32 cellular contexts compared by ENCODE assay signal in genomic region chr10:132784582-132785432, GRCh38. TPM values are rescaled to one million over a fixed set of nuclear protein-coding genes. Genes with fewer than 3 reads are reported as not detected.
A peak's percentile ranks its signal among the peaks of the same experiment; 100 is the strongest.
DNase-seq lines count a peak whose midpoint lies in the region; ATAC-seq, FAIRE-seq and TF ChIP-seq lines count a peak whose summit lies in the region.
"Had no signal": no experiment of that assay in that cellular context is flagged by ENCODE, and none has a peak within 500 bp of the region (broad histone marks: within the 10 kb centered on the region; RNA-seq: fewer than 3 reads in every experiment).

No MANE protein-coding gene starts in this region.

- peak; percentile 15 for DNase-seq in activated naive CD8-positive, alpha-beta T cell treated with anti-CD3 and anti-CD28 coated beads, Interleukin-2, amount 50 U/mL, for 24 hours
- DNase-seq in activated naive CD8-positive, alpha-beta T cell treated with anti-CD3 and anti-CD28 coated beads for 36 hours = no peak
- DNase-seq in endodermal cell = peak; percentile 80
- no peak for DNase-seq in kidney
- no peak for DNase-seq in lower lobe of right lung
- no peak for DNase-seq in cerebellum (ENCODE audit: low spot score)
- DNase-seq: activated CD8-positive, alpha-beta T cell treated with anti-CD3 and anti-CD28 coated beads for 36 hours; activated naive CD4-positive, alpha-beta T cell treated with anti-CD3 and anti-CD28 coated beads for 36 hours; activated T-cell treated with anti-CD3 and anti-CD28 coated beads, Interleukin-2, amount 50 U/mL, for 4 hours; C1 segment of cervical spinal cord; colonic mucosa; heart right ventricle; natural killer cell; NCI-H1105 treated with DMSO at 0.1 percent for 48 hours; NCI-H2081; NCI-H446 treated with DMSO at 0.1 percent for 48 hours; posterior cingulate gyrus; stimulated activated naive CD4-positive, alpha-beta T cell; WERI-Rb-1 had no signal

- no peak for ATAC-seq in activated naive CD8-positive, alpha-beta T cell treated with anti-CD3 and anti-CD28 coated beads, Interleukin-2, amount 50 U/mL, for 24 hours
- no peak for ATAC-seq in HG02588 (IDR thresholded peaks at IDR 0.05; ENCODE audit: unreplicated experiment)
- no peak for ATAC-seq in lower lobe of right lung
- ATAC-seq: activated CD8-positive, alpha-beta T cell treated with anti-CD3 and anti-CD28 coated beads for 36 hours; activated T-cell treated with anti-CD3 and anti-CD28 coated beads, Interleukin-2, amount 50 U/mL, for 4 hours; heart right ventricle; natural killer cell had no signal

- H3K27ac Mint-ChIP-seq in activated naive CD8-positive, alpha-beta T cell treated with anti-CD3 and anti-CD28 coated beads, Interleukin-2, amount 50 U/mL, for 24 hours = no peak overlapping the region
- H3K27ac Mint-ChIP-seq in activated naive CD8-positive, alpha-beta T cell treated with anti-CD3 and anti-CD28 coated beads for 36 hours = no peak overlapping the region
- H3K27ac Mint-ChIP-seq in endodermal cell = no peak overlapping the region
- H3K27ac Mint-ChIP-seq: activated CD8-positive, alpha-beta T cell treated with anti-CD3 and anti-CD28 coated beads for 36 hours; activated naive CD4-positive, alpha-beta T cell treated with anti-CD3 and anti-CD28 coated beads for 36 hours; memory B cell; natural killer cell; T-helper 2 cell treated with Interferon-gamma antibody and Interleukin-4, amounts not matched to agents 5 μg/mL and 100 μg/mL, for 36 hours had no signal

- intact Hi-C loops in kidney (cut with DNase I) = no loop called here
- intact Hi-C loops in lower lobe of right lung (cut with DNase I) = no loop called here

- H3K36me3 Mint-ChIP-seq in activated naive CD8-positive, alpha-beta T cell treated with anti-CD3 and anti-CD28 coated beads, Interleukin-2, amount 50 U/mL, for 24 hours (ENCODE audit: low read depth) = peaks cover 20% of the 10 kb centered on the region
- peaks cover 21% of the 10 kb centered on the region for H3K36me3 Mint-ChIP-seq in activated naive CD8-positive, alpha-beta T cell treated with anti-CD3 and anti-CD28 coated beads for 36 hours
- H3K36me3 Mint-ChIP-seq in endodermal cell (ENCODE audit: low read depth) = peaks cover 18% of the 10 kb centered on the region
- H3K36me3 Mint-ChIP-seq: natural killer cell had no signal

- peaks cover 22% of the 10 kb centered on the region for H3K27me3 Mint-ChIP-seq in activated naive CD8-positive, alpha-beta T cell treated with anti-CD3 and anti-CD28 coated beads, Interleukin-2, amount 50 U/mL, for 24 hours
- H3K27me3 Mint-ChIP-seq in activated naive CD8-positive, alpha-beta T cell treated with anti-CD3 and anti-CD28 coated beads for 36 hours = peaks cover 33% of the 10 kb centered on the region
- H3K27me3 Mint-ChIP-seq in endodermal cell (ENCODE audit: insufficient read depth) = peaks cover 69% of the 10 kb centered on the region

- FAIRE-seq in kidney (lab: Jason Lieb, UNC) = no peak
- FAIRE-seq: D721Med, GM18507, islet of Langerhans had no signal

- H3K4me1 Mint-ChIP-seq in activated naive CD8-positive, alpha-beta T cell treated with anti-CD3 and anti-CD28 coated beads, Interleukin-2, amount 50 U/mL, for 24 hours = no peaks in the 10 kb centered on the region
- H3K4me1 Mint-ChIP-seq in activated naive CD8-positive, alpha-beta T cell treated with anti-CD3 and anti-CD28 coated beads for 36 hours = no peaks in the 10 kb centered on the region
- H3K4me1 Mint-ChIP-seq in endodermal cell = no peaks in the 10 kb centered on the region
- H3K4me1 Mint-ChIP-seq: memory B cell, natural killer cell had no signal

- WGBS in endodermal cell (ENCODE audit: insufficient coverage in 1 of 2, insufficient read length in 1 of 2), 2 experiments = 6 to 7% methylated on average over 69 to 113 of the region's 113 CpGs

- no peak overlapping the region for H3K27ac ChIP-seq in endodermal cell (ENCODE audit: low read depth, low read length)
- no peak overlapping the region for H3K27ac ChIP-seq in kidney (ENCODE audit: low read depth in 2 of 2, low read length in 2 of 2)
- H3K27ac ChIP-seq in lower lobe of right lung = no peak overlapping the region
- H3K27ac ChIP-seq: colonic mucosa, heart right ventricle, WERI-Rb-1 had no signal

- H3K27me3 ChIP-seq in endodermal cell (ENCODE audit: control insufficient read depth, insufficient read depth, low read length, poor library complexity, severe bottlenecking) = peaks cover 81% of the 10 kb centered on the region
- peaks cover 41% of the 10 kb centered on the region for H3K27me3 ChIP-seq in neuron (ENCODE audit: insufficient read depth, low read length)
- peaks cover 60% of the 10 kb centered on the region for H3K27me3 ChIP-seq in lower lobe of right lung (ENCODE audit: low read depth)

- H3K4me3 ChIP-seq in endodermal cell (ENCODE audit: low read length) (no peak overlapping the region), neuron (ENCODE audit: low read length) (peak overlapping the region; percentile 47), kidney (ENCODE audit: low read length in 2 of 2) (no peak overlapping the region), lower lobe of right lung (no peak overlapping the region)
- H3K4me3 ChIP-seq: colonic mucosa had no signal

- H2AFZ ChIP-seq in neuron (ENCODE audit: low read depth, low read length) = no peak overlapping the region

- H3K9me3 ChIP-seq in endodermal cell (ENCODE audit: control insufficient read depth, low read length) (no peaks in the 10 kb centered on the region), neuron (ENCODE audit: low read length) (peaks cover 17% of the 10 kb centered on the region), kidney (ENCODE audit: control insufficient read depth in 1 of 2, low read length in 2 of 2) (no peaks in the 10 kb centered on the region), lower lobe of right lung (no peaks in the 10 kb centered on the region)
- H3K9me3 ChIP-seq: colonic mucosa, heart right ventricle, SK-N-SH had no signal

- H3K36me3 ChIP-seq in endodermal cell (ENCODE audit: control insufficient read depth, insufficient read depth, low read length) = no peaks in the 10 kb centered on the region
- peaks cover 15% of the 10 kb centered on the region for H3K36me3 ChIP-seq in neuron (ENCODE audit: insufficient read depth, low read length)
- peaks cover 4 to 8% of the 10 kb centered on the region in 2 donors for H3K36me3 ChIP-seq in kidney (ENCODE audit: control insufficient read depth in 1 of 2, insufficient read depth in 2 of 2, low read length in 2 of 2)
- H3K36me3 ChIP-seq in lower lobe of right lung = peaks cover 24% of the 10 kb centered on the region
- H3K36me3 ChIP-seq: colonic mucosa, WERI-Rb-1 had no signal

- H3K4me3 Mint-ChIP-seq in activated naive CD8-positive, alpha-beta T cell treated with anti-CD3 and anti-CD28 coated beads, Interleukin-2, amount 50 U/mL, for 24 hours = no peak overlapping the region
- H3K4me3 Mint-ChIP-seq in activated naive CD8-positive, alpha-beta T cell treated with anti-CD3 and anti-CD28 coated beads for 36 hours = no peak overlapping the region
- H3K4me3 Mint-ChIP-seq in endodermal cell = no peak overlapping the region
- H3K4me3 Mint-ChIP-seq: activated CD8-positive, alpha-beta T cell treated with anti-CD3 and anti-CD28 coated beads for 36 hours; activated naive CD4-positive, alpha-beta T cell treated with anti-CD3 and anti-CD28 coated beads for 36 hours; activated T-cell treated with anti-CD3 and anti-CD28 coated beads, Interleukin-2, amount 50 U/mL, for 4 hours; memory B cell; natural killer cell; T-helper 2 cell treated with Interferon-gamma antibody and Interleukin-4, amounts not matched to agents 5 μg/mL and 100 μg/mL, for 36 hours had no signal

- TF ChIP-seq CTCF in endodermal cell (conservative IDR thresholded peaks at IDR 0.05) = no peak
- TF ChIP-seq CTCF in kidney (IDR thresholded peaks at IDR 0.05; ENCODE audit: borderline replicate concordance, extremely low read depth, insufficient read depth) = no peak
- TF ChIP-seq CTCF in lower lobe of right lung (IDR thresholded peaks at IDR 0.05) = no peak

- H3K4me1 ChIP-seq in endodermal cell (ENCODE audit: control insufficient read depth, insufficient read depth, low read length) = no peaks in the 10 kb centered on the region
- peaks cover 21% of the 10 kb centered on the region for H3K4me1 ChIP-seq in neuron (ENCODE audit: insufficient read depth, low read length)
- peaks cover 0 to 2% of the 10 kb centered on the region in 2 donors for H3K4me1 ChIP-seq in kidney (ENCODE audit: control insufficient read depth in 1 of 2, insufficient read depth in 1 of 2, low read depth in 1 of 2, low read length in 2 of 2)
- peaks cover 15% of the 10 kb centered on the region for H3K4me1 ChIP-seq in lower lobe of right lung

- H3K9me3 Mint-ChIP-seq in activated naive CD8-positive, alpha-beta T cell treated with anti-CD3 and anti-CD28 coated beads, Interleukin-2, amount 50 U/mL, for 24 hours = no peaks in the 10 kb centered on the region
- H3K9me3 Mint-ChIP-seq in activated naive CD8-positive, alpha-beta T cell treated with anti-CD3 and anti-CD28 coated beads for 36 hours = no peaks in the 10 kb centered on the region
- H3K9me3 Mint-ChIP-seq in endodermal cell = peaks cover 2% of the 10 kb centered on the region
- H3K9me3 Mint-ChIP-seq: activated CD8-positive, alpha-beta T cell treated with anti-CD3 and anti-CD28 coated beads for 36 hours; activated naive CD4-positive, alpha-beta T cell treated with anti-CD3 and anti-CD28 coated beads for 36 hours; activated T-cell treated with anti-CD3 and anti-CD28 coated beads, Interleukin-2, amount 50 U/mL, for 4 hours; memory B cell; natural killer cell; T-helper 2 cell treated with Interferon-gamma antibody and Interleukin-4, amounts not matched to agents 5 μg/mL and 100 μg/mL, for 36 hours had no signal

- H3K9ac ChIP-seq in endodermal cell (ENCODE audit: extremely low read depth, low read length, poor library complexity, severe bottlenecking) = no peak overlapping the region
- H3K9ac ChIP-seq in kidney (ENCODE audit: low read length in 2 of 2) = no peak overlapping the region
- H3K9ac ChIP-seq: SK-N-SH had no signal

RNA-seq across cellular contexts. Expression of gene NKX6-2, which starts 1.1 kb away (rescaled TPM):
- total RNA-seq in activated naive CD8-positive, alpha-beta T cell treated with anti-CD3 and anti-CD28 coated beads for 36 hours = not detected
- under 1 TPM in 1 of 2 donors, not detected in 1; 0.31 TPM for total RNA-seq in endodermal cell
- polyA plus RNA-seq in endodermal cell (2013, experiment 1 of 2) = 0.43 TPM
- 0.37 TPM for polyA plus RNA-seq in endodermal cell (2013, experiment 2 of 2)
- 2.5 TPM for total RNA-seq in kidney
- polyA plus RNA-seq in kidney (ENCODE audit: insufficient read depth, low read depth, low replicate concordance) = not detected
- not detected for total RNA-seq in lower lobe of right lung
- not detected for total RNA-seq in cerebellum
- total RNA-seq: A673; activated CD8-positive, alpha-beta T cell treated with anti-CD3 and anti-CD28 coated beads for 36 hours; activated naive CD4-positive, alpha-beta T cell treated with anti-CD3 and anti-CD28 coated beads for 36 hours; activated T-cell treated with anti-CD3 and anti-CD28 coated beads, Interleukin-2, amount 50 U/mL, for 4 hours; colonic mucosa; fibroblast of villous mesenchyme; heart right ventricle; natural killer cell; RPMI7951; skeletal muscle tissue; urinary bladder had no signal
- polyA plus RNA-seq: SK-N-SH had no signal

Comparison
In these comparisons a context has a peak if more than half of its experiments do, and no peak if none do; other contexts are left out.
1. DNase-seq: peak in activated naive CD8-positive, alpha-beta T cell treated with anti-CD3 and anti-CD28 coated beads, Interleukin-2, amount 50 U/mL, for 24 hours (single experiment) and endodermal cell (single experiment); none in activated naive CD8-positive, alpha-beta T cell treated with anti-CD3 and anti-CD28 coated beads for 36 hours (single experiment), kidney (single experiment), lower lobe of right lung (single experiment) and cerebellum (single experiment).